1 cellular context compared by ENCODE assay signal in genomic region chr3:66144792-66145733, GRCh38.
TF ChIP-seq lines count a peak whose summit lies in the region.

No MANE protein-coding gene starts in this region.

TF ChIP-seq in GM23338, 12 proteins besides CTCF, POLR2A, EP300 and RAD21 (continued from another document):
- no peak for TF ChIP-seq ZNF462 (CRISPR knock-in tag; IDR thresholded peaks at IDR 0.05)
- TF ChIP-seq ZNF114 (CRISPR knock-in tag; IDR thresholded peaks at IDR 0.05) = no peak
- TF ChIP-seq EZH2phosphoT487 (IDR thresholded peaks at IDR 0.05; ENCODE audit: unreplicated experiment) = no peak
- TF ChIP-seq ETS1 (IDR thresholded peaks at IDR 0.05) = no peak
TF ChIP-seq in GM23338: peak in this region for 0.
